ENCODE assay signal across 17 cellular contexts in genomic region chr12:71208053-71208685, GRCh38. TPM values are rescaled to one million over a fixed set of nuclear protein-coding genes. Genes with fewer than 3 reads are reported as not detected.
"Had no signal": no experiment of that assay in that cellular context is flagged by ENCODE, and none has a peak within 500 bp of the region (broad histone marks: within the 10 kb centered on the region; RNA-seq: fewer than 3 reads in every experiment).

No MANE protein-coding gene starts in this region.

- H3K36me3 ChIP-seq: brain microvascular endothelial cell, lower lobe of right lung, neutrophil had no signal

- ATAC-seq: activated T-cell treated with anti-CD3 and anti-CD28 coated beads, Interleukin-2, amount 50 U/mL, for 72 hours; left colon; lower lobe of right lung; naive thymus-derived CD4-positive, alpha-beta T cell; stimulated activated naive CD8-positive, alpha-beta T cell treated with anti-CD3 and anti-CD28 coated beads, Interleukin-15, amount 100 ng/mL, for 72 hours had no signal

- H3K4me3 ChIP-seq: lower lobe of right lung had no signal

- H3K27me3 ChIP-seq: brain microvascular endothelial cell, neutrophil had no signal

- DNase-seq: activated CD4-positive, alpha-beta T cell treated with anti-CD3 and anti-CD28 coated beads, Interleukin-2, amount 10 ng/mL, durations not matched to agents 7 days and 5 days; activated CD8-positive, alpha-beta memory T cell treated with anti-CD3 and anti-CD28 coated beads, Interleukin-2, amount 50 U/mL, for 48 hours; activated gamma-delta T cell; activated T-cell treated with anti-CD3 and anti-CD28 coated beads, Interleukin-2, amount 50 U/mL, for 72 hours; amygdala; brain microvascular endothelial cell; effector CD8-positive, alpha-beta T cell; head of caudate nucleus; left colon; lower lobe of right lung; naive thymus-derived CD4-positive, alpha-beta T cell; stimulated activated CD4-positive, alpha-beta T cell treated with anti-CD3 and anti-CD28 coated beads, Interleukin-1b, Interleukin-23, amount 100 ng/mL, for 48 hours; stimulated activated naive CD8-positive, alpha-beta T cell treated with anti-CD3 and anti-CD28 coated beads, Interleukin-15, amount 100 ng/mL, for 72 hours had no signal

- H3K9ac ChIP-seq: parathyroid adenoma had no signal

- H3K4me1 ChIP-seq: lower lobe of right lung, parathyroid adenoma had no signal

- H3K79me2 ChIP-seq: parathyroid adenoma had no signal

- H3K9me3 ChIP-seq: neutrophil had no signal

- H3K27ac ChIP-seq: brain microvascular endothelial cell, lower lobe of right lung, neutrophil, parathyroid adenoma had no signal

- H2AFZ ChIP-seq: parathyroid adenoma had no signal

RNA-seq across cellular contexts. Expression of gene TSPAN8, which starts 50.4 kb away (rescaled TPM):
- total RNA-seq: activated CD4-positive, alpha-beta T cell treated with anti-CD3 and anti-CD28 coated beads, Interleukin-2, amount 10 ng/mL, durations not matched to agents 7 days and 5 days; activated T-cell treated with anti-CD3 and anti-CD28 coated beads, Interleukin-2, amount 50 U/mL, for 72 hours; frontal cortex; mononuclear cell; naive thymus-derived CD4-positive, alpha-beta T cell had no signal
